1 cellular context compared by ENCODE assay signal in genomic region chr17:72928454-72929136, GRCh38.
TF ChIP-seq lines count a peak whose summit lies in the region.

No MANE protein-coding gene starts in this region.

TF ChIP-seq in HepG2, 621 proteins besides CTCF, POLR2A, EP300 and RAD21 (continued from another document and continues in another):
- peak in 1 of 2 experiments; percentile 37; a peak in 1 of 4 replicates for TF ChIP-seq REST (IDR thresholded peaks at IDR 0.05; ENCODE audit: borderline replicate concordance in 1 of 2, low read depth in 1 of 2, low read length in 2 of 2)
- no peak for TF ChIP-seq MTA1 (CRISPR knock-in tag; IDR thresholded peaks at IDR 0.05; ENCODE audit: borderline replicate concordance)
- no peak for TF ChIP-seq ZNF121 (CRISPR knock-in tag; IDR thresholded peaks at IDR 0.05)
- TF ChIP-seq MAFK (conservative IDR thresholded peaks at IDR 0.05 in 1 of 2, IDR thresholded peaks at IDR 0.05 in 1 of 2; ENCODE audit: low read length in 2 of 2): no peak
- TF ChIP-seq ZUFSP (CRISPR knock-in tag; IDR thresholded peaks at IDR 0.05; ENCODE audit: borderline replicate concordance): no peak
- peak; percentile 32; the same call in 1 of the 2 replicates for TF ChIP-seq HOXA3 (CRISPR knock-in tag; IDR thresholded peaks at IDR 0.05)
- no peak for TF ChIP-seq ZNF720 (CRISPR knock-in tag; IDR thresholded peaks at IDR 0.05)
- TF ChIP-seq ZNF281 (CRISPR knock-in tag; IDR thresholded peaks at IDR 0.05; ENCODE audit: borderline replicate concordance): no peak
- no peak for TF ChIP-seq GMEB2 (CRISPR knock-in tag; IDR thresholded peaks at IDR 0.05; ENCODE audit: low read depth)
- no peak for TF ChIP-seq NR2C2 (CRISPR knock-in tag; IDR thresholded peaks at IDR 0.05; ENCODE audit: borderline replicate concordance)
- TF ChIP-seq PRDM10 (CRISPR knock-in tag; IDR thresholded peaks at IDR 0.05; ENCODE audit: low read depth): no peak; the same call in 1 of the 2 replicates
- peak; percentile 88 for TF ChIP-seq ARID5B (CRISPR knock-in tag; IDR thresholded peaks at IDR 0.05)
- no peak for TF ChIP-seq ZNF180 (CRISPR knock-in tag; IDR thresholded peaks at IDR 0.05; ENCODE audit: borderline replicate concordance, low read depth)
- TF ChIP-seq RBM39 (IDR thresholded peaks at IDR 0.05; ENCODE audit: low read depth, low read length, poor library complexity, severe bottlenecking): no peak
- no peak for TF ChIP-seq KLF13 (CRISPR knock-in tag; IDR thresholded peaks at IDR 0.05)
- TF ChIP-seq SIX4 (CRISPR knock-in tag; IDR thresholded peaks at IDR 0.05): no peak
- no peak for TF ChIP-seq LRRFIP1 (CRISPR knock-in tag; conservative IDR thresholded peaks at IDR 0.05)
- no peak for TF ChIP-seq POLR2AphosphoS5 (IDR thresholded peaks at IDR 0.05; ENCODE audit: low read depth, low read length)
- TF ChIP-seq SCMH1 (CRISPR knock-in tag; IDR thresholded peaks at IDR 0.05; ENCODE audit: borderline replicate concordance): no peak
- TF ChIP-seq ZNF737 (CRISPR knock-in tag; IDR thresholded peaks at IDR 0.05; ENCODE audit: borderline replicate concordance): no peak
- peak; percentile 41; the same call in 1 of the 2 replicates for TF ChIP-seq ZNF574 (CRISPR knock-in tag; IDR thresholded peaks at IDR 0.05)
- no peak for TF ChIP-seq RBM22 (optimal IDR thresholded peaks at IDR 0.05; ENCODE audit: low read length)
- TF ChIP-seq ZSCAN21 (CRISPR knock-in tag; IDR thresholded peaks at IDR 0.05; ENCODE audit: borderline replicate concordance): no peak
- TF ChIP-seq ZSCAN9 (CRISPR knock-in tag; IDR thresholded peaks at IDR 0.05; ENCODE audit: borderline replicate concordance): peak; percentile 63; the same call in 1 of the 2 replicates
- TF ChIP-seq ZNF639 (CRISPR knock-in tag; conservative IDR thresholded peaks at IDR 0.05): no peak
- TF ChIP-seq YEATS4 (CRISPR knock-in tag; IDR thresholded peaks at IDR 0.05; ENCODE audit: borderline replicate concordance): no peak
- TF ChIP-seq ZNF547 (CRISPR knock-in tag; IDR thresholded peaks at IDR 0.05): 0 out of 2 replicates have a peak, but pooled peaks have one; percentile 50
